14 cellular contexts compared by ENCODE assay signal in the genomic region with DNA sequence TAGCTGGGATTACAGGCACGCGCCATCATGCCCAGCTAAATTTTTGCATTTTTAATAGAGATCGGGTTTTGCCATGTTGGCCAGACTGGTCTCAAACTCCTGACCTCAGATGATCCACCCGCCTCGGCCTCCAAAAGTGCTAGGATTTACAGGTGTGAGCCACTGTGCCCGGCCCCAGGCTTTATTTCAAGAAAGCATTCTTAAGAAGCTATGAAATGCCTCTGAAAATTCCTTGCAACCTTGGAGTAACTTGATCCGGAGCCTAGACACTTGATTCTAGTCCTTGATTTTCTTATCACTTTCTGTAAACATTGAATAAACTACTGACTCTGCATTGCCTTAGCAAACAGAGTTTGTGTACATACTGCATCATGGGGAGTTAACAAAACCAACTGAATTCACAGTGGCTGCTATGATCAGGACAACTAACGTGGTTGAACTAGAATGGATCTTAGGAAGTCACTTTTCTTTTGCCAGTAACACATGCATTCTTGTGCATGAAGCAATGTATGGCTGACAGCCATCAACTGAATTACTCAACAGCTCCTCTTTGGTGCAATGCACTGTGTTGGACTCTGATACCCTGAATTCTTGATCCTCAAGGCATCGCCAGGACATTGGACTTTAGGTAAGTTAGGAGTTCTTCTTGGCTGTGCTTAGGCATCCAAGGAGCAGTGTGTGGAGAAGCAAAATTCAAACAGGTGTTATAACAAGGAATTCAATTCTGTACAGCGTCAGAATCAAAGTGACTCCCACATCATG.
A peak's percentile ranks its signal among the peaks of the same experiment; 100 is the strongest.
DNase-seq lines count a peak whose midpoint lies in the region; ATAC-seq, FAIRE-seq and TF ChIP-seq lines count a peak whose summit lies in the region.
"Had no signal": no experiment of that assay in that cellular context is flagged by ENCODE, and none has a peak within 500 bp of the region (broad histone marks: within the 10 kb centered on the region; RNA-seq: fewer than 3 reads in every experiment).

No MANE protein-coding gene starts in this region.

- no peak overlapping the region for H3K4me3 Mint-ChIP-seq in activated T-helper 17 cell treated with anti-CD3 and anti-CD28 coated beads, Interleukin-2, amount 50 U/mL, for 72 hours
- H3K4me3 Mint-ChIP-seq in CD8-positive, alpha-beta T cell, result no peak overlapping the region

- POLR2A ChIA-PET in CD8-positive, alpha-beta T cell (lab: Charles Lee), result no interaction called here

- no peaks in the 10 kb centered on the region for H3K36me3 ChIP-seq in adipocyte (ENCODE audit: control insufficient read depth, insufficient read depth, low read length, severe bottlenecking)
- H3K36me3 ChIP-seq in suprapubic skin, result no peaks in the 10 kb centered on the region
- H3K36me3 ChIP-seq in CD8-positive, alpha-beta T cell (ENCODE audit: insufficient read depth, low read length), result no peaks in the 10 kb centered on the region
- H3K36me3 ChIP-seq: HAP-1, heart right ventricle, sigmoid colon had no signal

- H3K4me3 ChIP-seq in adipocyte (ENCODE audit: low read length) (no peak overlapping the region), suprapubic skin (no peak overlapping the region)
- H3K4me3 ChIP-seq in CD8-positive, alpha-beta T cell (ENCODE audit: low read depth, low read length), result no peak overlapping the region
- H3K4me3 ChIP-seq: HAP-1, heart right ventricle, K562, sigmoid colon had no signal

- FAIRE-seq in islet of Langerhans (lab: Jason Lieb, UNC), result peak; percentile 5
- FAIRE-seq: K562 had no signal

- TF ChIP-seq EP300 in suprapubic skin (IDR thresholded peaks at IDR 0.05), result no peak

- no peak overlapping the region for H3K27ac Mint-ChIP-seq in activated T-helper 17 cell treated with anti-CD3 and anti-CD28 coated beads, Interleukin-2, amount 50 U/mL, for 72 hours
- H3K27ac Mint-ChIP-seq in CD8-positive, alpha-beta T cell, result no peak overlapping the region

- no peak for TF ChIP-seq CTCF in suprapubic skin (IDR thresholded peaks at IDR 0.05)
- no peak for TF ChIP-seq CTCF in CD8-positive, alpha-beta T cell (IDR thresholded peaks at IDR 0.05)

- intact Hi-C loops in CD8-positive, alpha-beta T cell (cut with DNase I, micrococcal nuclease), result no loop called here

- no peaks in the 10 kb centered on the region for H3K36me3 Mint-ChIP-seq in activated T-helper 17 cell treated with anti-CD3 and anti-CD28 coated beads, Interleukin-2, amount 50 U/mL, for 72 hours (ENCODE audit: low read depth)
- H3K36me3 Mint-ChIP-seq in CD8-positive, alpha-beta T cell, result no peaks in the 10 kb centered on the region

- H3K9me3 ChIP-seq in adipocyte (ENCODE audit: control insufficient read depth, low read length) (no peaks in the 10 kb centered on the region), suprapubic skin (no peaks in the 10 kb centered on the region)
- H3K9me3 ChIP-seq in CD8-positive, alpha-beta T cell (ENCODE audit: low read length), result no peaks in the 10 kb centered on the region
- H3K9me3 ChIP-seq: HAP-1, heart right ventricle, sigmoid colon had no signal

- peak overlapping the region; percentile 86 for H3K9ac ChIP-seq in adipocyte (ENCODE audit: low read length)

- H3K4me1 ChIP-seq in adipocyte (ENCODE audit: control insufficient read depth, insufficient read depth, low read length) (peaks cover 67% of the 10 kb centered on the region), suprapubic skin (peaks cover 22% of the 10 kb centered on the region)
- H3K4me1 ChIP-seq in CD8-positive, alpha-beta T cell (ENCODE audit: insufficient read depth, low read length), result no peaks in the 10 kb centered on the region

- CTCF ChIA-PET in CD8-positive, alpha-beta T cell (lab: Charles Lee), result interaction anchor here (0.9 kb wide), 1 partner anchor 62 kb away, joined by 3 read pairs; no protein-coding TSS in a partner anchor

- H3K4me1 Mint-ChIP-seq in activated T-helper 17 cell treated with anti-CD3 and anti-CD28 coated beads, Interleukin-2, amount 50 U/mL, for 72 hours, result peaks cover 4% of the 10 kb centered on the region
- H3K4me1 Mint-ChIP-seq in CD8-positive, alpha-beta T cell (ENCODE audit: low read depth), result no peaks in the 10 kb centered on the region

- DNase-seq in HPDE6-E6E7 (ENCODE audit: extremely low spot score) (peak; percentile 40), adipocyte (ENCODE audit: low read depth) (peak; percentile 90), suprapubic skin (ENCODE audit: low spot score in 2 of 2) (no peak), NCI-H187 (lab: John Stamatoyannopoulos, UW) (no peak), NCI-H1417 (lab: John Stamatoyannopoulos, UW) (no peak)
- DNase-seq in CD8-positive, alpha-beta T cell, result no peak
- DNase-seq: heart right ventricle, sigmoid colon, substantia nigra, SW 1271 had no signal

- no peak for TF ChIP-seq POLR2A in suprapubic skin (IDR thresholded peaks at IDR 0.05)

- no peaks in the 10 kb centered on the region for H3K27me3 Mint-ChIP-seq in activated T-helper 17 cell treated with anti-CD3 and anti-CD28 coated beads, Interleukin-2, amount 50 U/mL, for 72 hours
- H3K27me3 Mint-ChIP-seq in CD8-positive, alpha-beta T cell (ENCODE audit: low read depth), result no peaks in the 10 kb centered on the region

- H3K9me3 Mint-ChIP-seq in activated T-helper 17 cell treated with anti-CD3 and anti-CD28 coated beads, Interleukin-2, amount 50 U/mL, for 72 hours, result no peaks in the 10 kb centered on the region
- H3K9me3 Mint-ChIP-seq in CD8-positive, alpha-beta T cell, result no peaks in the 10 kb centered on the region

- peak overlapping the region; percentile 11 for H3K27ac ChIP-seq in suprapubic skin
- H3K27ac ChIP-seq in CD8-positive, alpha-beta T cell (ENCODE audit: low read depth, low read length), result no peak overlapping the region

- 65% methylated on average over 10 of the region's 10 CpGs for WGBS in suprapubic skin

- ATAC-seq in activated T-helper 17 cell treated with anti-CD3 and anti-CD28 coated beads, Interleukin-2, amount 50 U/mL, for 72 hours (replicated peaks), result no peak
- no peak for ATAC-seq in CD8-positive, alpha-beta T cell
- ATAC-seq: K562 had no signal

- H3K27me3 ChIP-seq in adipocyte (replicated peaks; ENCODE audit: control insufficient read depth, insufficient read depth, low read length) (no peaks in the 10 kb centered on the region), suprapubic skin (no peaks in the 10 kb centered on the region)
- no peaks in the 10 kb centered on the region for H3K27me3 ChIP-seq in CD8-positive, alpha-beta T cell (ENCODE audit: insufficient read depth, low read length)
- H3K27me3 ChIP-seq: heart right ventricle, sigmoid colon had no signal

Comparison
In these comparisons a context has a peak if more than half of its experiments do, and no peak if none do; other contexts are left out.
1. DNase-seq: peak in HPDE6-E6E7 (single experiment) and adipocyte (single experiment); none in suprapubic skin (0 of 2), NCI-H187 (0 of 2), NCI-H1417 (0 of 3) and CD8-positive, alpha-beta T cell (0 of 7).